ENCODE assay signal across 26 cellular contexts in the genomic region with DNA sequence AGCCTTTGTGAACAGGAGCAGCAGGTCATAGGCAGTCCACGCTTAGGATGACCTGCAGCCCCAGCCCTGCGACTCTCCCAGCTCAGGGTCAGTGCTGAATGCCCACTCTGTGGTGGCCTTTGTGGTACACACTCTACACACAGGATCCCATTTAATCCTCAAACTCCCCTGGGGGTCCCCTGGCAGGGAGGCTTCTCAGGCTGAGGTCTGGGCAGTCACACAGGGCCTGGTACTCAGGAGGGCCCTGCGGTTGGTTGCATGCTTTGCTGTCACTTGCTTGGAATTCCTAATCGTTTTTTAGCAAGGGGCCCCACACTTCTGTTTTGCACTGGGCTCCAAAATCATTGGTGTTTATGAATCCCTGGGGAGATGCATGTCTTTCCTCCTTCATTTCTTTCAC.
"Had no signal": no experiment of that assay in that cellular context is flagged by ENCODE, and none has a peak within 500 bp of the region (broad histone marks: within the 10 kb centered on the region; RNA-seq: fewer than 3 reads in every experiment).

No MANE protein-coding gene starts in this region.

- H3K4me3 Mint-ChIP-seq: activated B cell treated with CpG ODN at 0.5 μM for 24 hours; activated CD8-positive, alpha-beta memory T cell treated with anti-CD3 and anti-CD28 coated beads, Interleukin-2, amount 10 ng/mL, durations not matched to agents 7 days and 5 days; activated CD8-positive, alpha-beta T cell treated with anti-CD3 and anti-CD28 coated beads, Interleukin-2, amount 10 ng/mL, durations not matched to agents 7 days and 5 days; activated naive CD4-positive, alpha-beta T cell treated with anti-CD3 and anti-CD28 coated beads, Interleukin-2, amount 50 U/mL, for 24 hours; activated naive CD8-positive, alpha-beta T cell treated with anti-CD3 and anti-CD28 coated beads, Interleukin-2, amount 50 U/mL, for 24 hours; natural killer cell; stimulated activated effector memory CD8-positive, alpha-beta T cell treated with anti-CD3 and anti-CD28 coated beads, Interleukin-12 subunit alpha, Interleukin-12 subunit beta, amount 100 ng/mL, for 72 hours; stimulated activated naive CD8-positive, alpha-beta T cell treated with anti-CD3 and anti-CD28 coated beads, Interleukin-15, amount 100 ng/mL, for 72 hours; type B pancreatic cell had no signal

- ATAC-seq: activated CD8-positive, alpha-beta memory T cell treated with anti-CD3 and anti-CD28 coated beads, Interleukin-2, amount 10 ng/mL, durations not matched to agents 7 days and 5 days; activated CD8-positive, alpha-beta T cell treated with anti-CD3 and anti-CD28 coated beads, Interleukin-2, amount 10 ng/mL, durations not matched to agents 7 days and 5 days; activated naive CD8-positive, alpha-beta T cell treated with anti-CD3 and anti-CD28 coated beads, Interleukin-2, amount 50 U/mL, for 24 hours; gastrocnemius medialis; left lung; lower lobe of right lung; natural killer cell; sciatic nerve; stimulated activated effector memory CD8-positive, alpha-beta T cell treated with anti-CD3 and anti-CD28 coated beads, Interleukin-12 subunit alpha, Interleukin-12 subunit beta, amount 100 ng/mL, for 72 hours; stimulated activated naive CD8-positive, alpha-beta T cell treated with anti-CD3 and anti-CD28 coated beads, Interleukin-15, amount 100 ng/mL, for 72 hours had no signal

- H3K27ac ChIP-seq: epithelial cell of prostate, gastrocnemius medialis, left lung, lower lobe of right lung, uterus had no signal

- H3K27me3 Mint-ChIP-seq: activated B cell treated with CpG ODN at 0.5 μM for 24 hours; activated CD8-positive, alpha-beta memory T cell treated with anti-CD3 and anti-CD28 coated beads, Interleukin-2, amount 10 ng/mL, durations not matched to agents 7 days and 5 days; activated naive CD4-positive, alpha-beta T cell treated with anti-CD3 and anti-CD28 coated beads, Interleukin-2, amount 50 U/mL, for 24 hours; activated naive CD8-positive, alpha-beta T cell treated with anti-CD3 and anti-CD28 coated beads, Interleukin-2, amount 50 U/mL, for 24 hours; stimulated activated naive CD8-positive, alpha-beta T cell treated with anti-CD3 and anti-CD28 coated beads, Interleukin-15, amount 100 ng/mL, for 72 hours; type B pancreatic cell had no signal

- H3K9me3 ChIP-seq: gastrocnemius medialis, left lung, lower lobe of right lung, uterus had no signal

- H3K36me3 Mint-ChIP-seq: activated CD8-positive, alpha-beta memory T cell treated with anti-CD3 and anti-CD28 coated beads, Interleukin-2, amount 10 ng/mL, durations not matched to agents 7 days and 5 days; activated naive CD4-positive, alpha-beta T cell treated with anti-CD3 and anti-CD28 coated beads, Interleukin-2, amount 50 U/mL, for 24 hours; natural killer cell; stimulated activated effector memory CD8-positive, alpha-beta T cell treated with anti-CD3 and anti-CD28 coated beads, Interleukin-12 subunit alpha, Interleukin-12 subunit beta, amount 100 ng/mL, for 72 hours; type B pancreatic cell had no signal

- H3K36me3 ChIP-seq: gastrocnemius medialis, left lung, lower lobe of right lung, uterus had no signal

- H3K27ac Mint-ChIP-seq: activated B cell treated with CpG ODN at 0.5 μM for 24 hours; activated CD8-positive, alpha-beta memory T cell treated with anti-CD3 and anti-CD28 coated beads, Interleukin-2, amount 10 ng/mL, durations not matched to agents 7 days and 5 days; activated CD8-positive, alpha-beta T cell treated with anti-CD3 and anti-CD28 coated beads, Interleukin-2, amount 10 ng/mL, durations not matched to agents 7 days and 5 days; activated naive CD4-positive, alpha-beta T cell treated with anti-CD3 and anti-CD28 coated beads, Interleukin-2, amount 50 U/mL, for 24 hours; activated naive CD8-positive, alpha-beta T cell treated with anti-CD3 and anti-CD28 coated beads, Interleukin-2, amount 50 U/mL, for 24 hours; activated T-helper 2 cell treated with anti-CD3 and anti-CD28 coated beads, Interferon-gamma antibody, Interleukin-2, Interleukin-4, amounts not matched to agents 10 μg/mL and 5 μg/mL and 100 μg/mL, durations not matched to agents 14 hours and 24 hours and 36 hours; natural killer cell; stimulated activated effector memory CD8-positive, alpha-beta T cell treated with anti-CD3 and anti-CD28 coated beads, Interleukin-12 subunit alpha, Interleukin-12 subunit beta, amount 100 ng/mL, for 72 hours; stimulated activated naive CD8-positive, alpha-beta T cell treated with anti-CD3 and anti-CD28 coated beads, Interleukin-15, amount 100 ng/mL, for 72 hours; type B pancreatic cell had no signal

- H3K4me1 ChIP-seq: gastrocnemius medialis, left lung, lower lobe of right lung, uterus had no signal

- H3K27me3 ChIP-seq: gastrocnemius medialis, left lung, uterus had no signal

- DNase-seq: activated B cell treated with CpG ODN at 0.5 μM for 24 hours; activated CD4-positive, alpha-beta T cell treated with anti-CD3 and anti-CD28 coated beads, Interleukin-2, amount 50 U/mL, for 1 hour; activated CD8-positive, alpha-beta memory T cell treated with anti-CD3 and anti-CD28 coated beads, Interleukin-2, amount 10 ng/mL, durations not matched to agents 7 days and 5 days; activated CD8-positive, alpha-beta T cell treated with anti-CD3 and anti-CD28 coated beads, Interleukin-2, amount 10 ng/mL, durations not matched to agents 7 days and 5 days; activated naive CD8-positive, alpha-beta T cell treated with anti-CD3 and anti-CD28 coated beads, Interleukin-2, amount 50 U/mL, for 24 hours; activated T-cell treated with anti-CD3 and anti-CD28 coated beads, Interleukin-2, amount 50 U/mL, for 48 hours; amygdala; effector CD8-positive, alpha-beta T cell; gastrocnemius medialis; glutamatergic neuron; lower lobe of right lung; mesenchymal stem cell; natural killer cell; small intestine; stimulated activated CD4-positive, alpha-beta T cell treated with anti-CD3 and anti-CD28 coated beads, Interleukin-4, amount 100 ng/mL, for 24 hours; stimulated activated naive CD8-positive, alpha-beta T cell treated with anti-CD3 and anti-CD28 coated beads, Interleukin-15, amount 100 ng/mL, for 72 hours; substantia nigra; T-helper 2 cell; uterus had no signal

- H3K4me1 Mint-ChIP-seq: activated CD8-positive, alpha-beta memory T cell treated with anti-CD3 and anti-CD28 coated beads, Interleukin-2, amount 10 ng/mL, durations not matched to agents 7 days and 5 days; activated naive CD4-positive, alpha-beta T cell treated with anti-CD3 and anti-CD28 coated beads, Interleukin-2, amount 50 U/mL, for 24 hours; activated naive CD8-positive, alpha-beta T cell treated with anti-CD3 and anti-CD28 coated beads, Interleukin-2, amount 50 U/mL, for 24 hours; natural killer cell; stimulated activated effector memory CD8-positive, alpha-beta T cell treated with anti-CD3 and anti-CD28 coated beads, Interleukin-12 subunit alpha, Interleukin-12 subunit beta, amount 100 ng/mL, for 72 hours; stimulated activated naive CD8-positive, alpha-beta T cell treated with anti-CD3 and anti-CD28 coated beads, Interleukin-15, amount 100 ng/mL, for 72 hours had no signal

- H3K9me3 Mint-ChIP-seq: activated B cell treated with CpG ODN at 0.5 μM for 24 hours; activated naive CD4-positive, alpha-beta T cell treated with anti-CD3 and anti-CD28 coated beads, Interleukin-2, amount 50 U/mL, for 24 hours; activated naive CD8-positive, alpha-beta T cell treated with anti-CD3 and anti-CD28 coated beads, Interleukin-2, amount 50 U/mL, for 24 hours; activated T-helper 2 cell treated with anti-CD3 and anti-CD28 coated beads, Interferon-gamma antibody, Interleukin-2, Interleukin-4, amounts not matched to agents 10 μg/mL and 5 μg/mL and 100 μg/mL, durations not matched to agents 14 hours and 24 hours and 36 hours; natural killer cell; stimulated activated effector memory CD8-positive, alpha-beta T cell treated with anti-CD3 and anti-CD28 coated beads, Interleukin-12 subunit alpha, Interleukin-12 subunit beta, amount 100 ng/mL, for 72 hours; stimulated activated naive CD8-positive, alpha-beta T cell treated with anti-CD3 and anti-CD28 coated beads, Interleukin-15, amount 100 ng/mL, for 72 hours; type B pancreatic cell had no signal

- H3K4me3 ChIP-seq: gastrocnemius medialis, left lung, lower lobe of right lung, uterus had no signal
